Comparison of ENCODE assay signal across 8 cellular contexts in the genomic region with DNA sequence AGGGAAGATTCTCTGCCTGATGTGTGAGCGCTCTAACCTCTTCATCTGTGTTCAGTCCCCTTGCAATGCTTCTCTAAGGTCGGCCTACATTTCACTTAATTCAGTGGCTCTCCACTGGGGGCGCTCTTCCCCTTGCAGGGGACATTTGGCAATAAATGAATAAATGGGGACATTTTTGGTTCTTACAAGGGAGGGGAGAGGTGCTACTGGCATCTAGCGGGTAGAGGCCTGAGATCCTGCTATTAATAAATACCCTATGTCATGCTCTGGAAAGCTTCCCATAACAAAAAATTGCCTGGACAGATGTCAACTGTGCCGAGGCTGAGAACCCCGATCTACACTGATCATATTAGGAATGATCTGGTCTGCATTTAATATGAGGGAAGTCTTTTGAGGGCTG. TPM values are rescaled to one million over a fixed set of nuclear protein-coding genes. Genes with fewer than 3 reads are reported as not detected.
DNase-seq lines count a peak whose midpoint lies in the region; ATAC-seq, FAIRE-seq and TF ChIP-seq lines count a peak whose summit lies in the region.

No MANE protein-coding gene starts in this region.

- CTCF ChIA-PET in AG04449 (lab: Yijun Ruan, JAX), result interaction anchor here (0.9 to 3.1 kb wide), 10 partner anchors 9 to 162 kb away, joined by 3 to 15 read pairs (median 4); no protein-coding TSS in a partner anchor
- CTCF ChIA-PET in activated CD8-positive, alpha-beta T cell treated with anti-CD3 and anti-CD28 coated beads, Interleukin-2, amount 10 ng/mL, durations not matched to agents 7 days and 5 days (lab: Charles Lee), result interaction anchor here (0.7 kb wide), 1 partner anchor 8 kb away, joined by 3 read pairs; no protein-coding TSS in a partner anchor

- no peak overlapping the region for H3K4me3 ChIP-seq in AG04449 (ENCODE audit: low read depth, low read length)
- no peak overlapping the region for H3K4me3 ChIP-seq in tibial nerve

- H3K27ac Mint-ChIP-seq in activated CD8-positive, alpha-beta T cell treated with anti-CD3 and anti-CD28 coated beads, Interleukin-2, amount 10 ng/mL, durations not matched to agents 7 days and 5 days, result no peak overlapping the region
- no peak overlapping the region for H3K27ac Mint-ChIP-seq in nephron progenitor cell

- peaks cover 0 to 16% of the 10 kb centered on the region in 2 donors for H3K27me3 ChIP-seq in tibial nerve

- no peak overlapping the region for H3K4me3 Mint-ChIP-seq in activated CD8-positive, alpha-beta T cell treated with anti-CD3 and anti-CD28 coated beads, Interleukin-2, amount 10 ng/mL, durations not matched to agents 7 days and 5 days
- H3K4me3 Mint-ChIP-seq in nephron progenitor cell, result no peak overlapping the region

- FAIRE-seq in GM18507 (lab: Jason Lieb, UNC), result peak; percentile 78

- H3K4me1 Mint-ChIP-seq in activated CD8-positive, alpha-beta T cell treated with anti-CD3 and anti-CD28 coated beads, Interleukin-2, amount 10 ng/mL, durations not matched to agents 7 days and 5 days (ENCODE audit: low read depth), result no peaks in the 10 kb centered on the region
- peaks cover 32% of the 10 kb centered on the region for H3K4me1 Mint-ChIP-seq in nephron progenitor cell

- no peak for TF ChIP-seq EP300 in tibial nerve (IDR thresholded peaks at IDR 0.05)

- no peaks in the 10 kb centered on the region for H3K36me3 Mint-ChIP-seq in activated CD8-positive, alpha-beta T cell treated with anti-CD3 and anti-CD28 coated beads, Interleukin-2, amount 10 ng/mL, durations not matched to agents 7 days and 5 days (ENCODE audit: low read depth)
- no peaks in the 10 kb centered on the region for H3K36me3 Mint-ChIP-seq in nephron progenitor cell (ENCODE audit: low read depth)

- H3K9me3 Mint-ChIP-seq in activated CD8-positive, alpha-beta T cell treated with anti-CD3 and anti-CD28 coated beads, Interleukin-2, amount 10 ng/mL, durations not matched to agents 7 days and 5 days (ENCODE audit: insufficient read depth), result no peaks in the 10 kb centered on the region
- H3K9me3 Mint-ChIP-seq in nephron progenitor cell, result no peaks in the 10 kb centered on the region

- peak; percentile 69 for TF ChIP-seq CTCF in AG04449 (IDR thresholded peaks at IDR 0.05; ENCODE audit: insufficient read depth, low read length, missing control alignments)
- TF ChIP-seq CTCF in nephron progenitor cell (IDR thresholded peaks at IDR 0.05), result peak; percentile 90
- TF ChIP-seq CTCF in tibial nerve (IDR thresholded peaks at IDR 0.05), result peak; percentile 71 to 91 (median 76)

- H3K27me3 Mint-ChIP-seq in activated CD8-positive, alpha-beta T cell treated with anti-CD3 and anti-CD28 coated beads, Interleukin-2, amount 10 ng/mL, durations not matched to agents 7 days and 5 days (ENCODE audit: low read depth), result peaks cover 2% of the 10 kb centered on the region
- peaks cover 20% of the 10 kb centered on the region for H3K27me3 Mint-ChIP-seq in nephron progenitor cell (ENCODE audit: low read depth, poor library complexity)

- peak; percentile 58 for ATAC-seq in activated CD8-positive, alpha-beta T cell treated with anti-CD3 and anti-CD28 coated beads, Interleukin-2, amount 10 ng/mL, durations not matched to agents 7 days and 5 days
- ATAC-seq in esophagus mucosa (peak; percentile 50), GM18511 (IDR thresholded peaks at IDR 0.05; ENCODE audit: unreplicated experiment) (no peak)

- 30 to 37% methylated on average over 6 of the region's 6 CpGs for WGBS in tibial nerve, 2 donors

- no peaks in the 10 kb centered on the region for H3K9me3 ChIP-seq in tibial nerve

- TF ChIP-seq POLR2A in tibial nerve (IDR thresholded peaks at IDR 0.05), result no peak

- peaks cover 0 to 4% (median 0%) of the 10 kb centered on the region in 4 donors for H3K4me1 ChIP-seq in tibial nerve

- DNase-seq in AG04449 (ENCODE audit: low read depth, low spot score) (no peak), GM18507 (ENCODE audit: extremely low spot score, insufficient read length, low read depth) (peak; percentile 48), NCI-H748 (lab: John Stamatoyannopoulos, UW; ENCODE audit: unreplicated experiment) (peak; percentile 45), nephron progenitor cell (peak; percentile 74), tibial nerve (ENCODE audit: low spot score in 2 of 2) (peak in 1 of 2 donors; percentile 48)
- DNase-seq in activated CD8-positive, alpha-beta T cell treated with anti-CD3 and anti-CD28 coated beads, Interleukin-2, amount 10 ng/mL, durations not matched to agents 7 days and 5 days, result peak; percentile 66

- H3K27ac ChIP-seq in tibial nerve, result no peak overlapping the region

- POLR2A ChIA-PET in AG04449 (lab: Yijun Ruan, JAX), result no interaction called here
- POLR2A ChIA-PET in activated CD8-positive, alpha-beta T cell treated with anti-CD3 and anti-CD28 coated beads, Interleukin-2, amount 10 ng/mL, durations not matched to agents 7 days and 5 days (lab: Charles Lee), result no interaction called here

- no peaks in the 10 kb centered on the region for H3K36me3 ChIP-seq in tibial nerve

RNA-seq across cellular contexts. Expression of a gene that starts 25.9 kb away (rescaled TPM):
- 10 to 100 TPM; 47.2 to 48.8 TPM for total RNA-seq in activated CD8-positive, alpha-beta T cell treated with anti-CD3 and anti-CD28 coated beads, Interleukin-2, amount 10 ng/mL, durations not matched to agents 7 days and 5 days
- total RNA-seq in esophagus mucosa, result 41.5 TPM
- 10 to 100 TPM; 24.9 to 36.9 (median 31.7) TPM for total RNA-seq in tibial nerve

RNA-seq across cellular contexts. Expression of a gene that starts 57.7 kb away (rescaled TPM):
- total RNA-seq in activated CD8-positive, alpha-beta T cell treated with anti-CD3 and anti-CD28 coated beads, Interleukin-2, amount 10 ng/mL, durations not matched to agents 7 days and 5 days, result 10 to 100 TPM; 43.3 to 46.0 TPM
- total RNA-seq in esophagus mucosa (34.4 TPM), tibial nerve (100 to 1,000 TPM in 2 of 4 donors, 10 to 100 TPM in 2; 41.8 to 104 (median 87.2) TPM)
